Comparison of ENCODE assay signal across 1 cellular context in genomic region chr1:66495490-66495889, GRCh38.
TF ChIP-seq lines count a peak whose summit lies in the region.

No MANE protein-coding gene starts in this region.

TF ChIP-seq in SK-N-SH, 30 proteins besides CTCF, POLR2A, EP300 and RAD21:
- TF ChIP-seq, protein P1, sequence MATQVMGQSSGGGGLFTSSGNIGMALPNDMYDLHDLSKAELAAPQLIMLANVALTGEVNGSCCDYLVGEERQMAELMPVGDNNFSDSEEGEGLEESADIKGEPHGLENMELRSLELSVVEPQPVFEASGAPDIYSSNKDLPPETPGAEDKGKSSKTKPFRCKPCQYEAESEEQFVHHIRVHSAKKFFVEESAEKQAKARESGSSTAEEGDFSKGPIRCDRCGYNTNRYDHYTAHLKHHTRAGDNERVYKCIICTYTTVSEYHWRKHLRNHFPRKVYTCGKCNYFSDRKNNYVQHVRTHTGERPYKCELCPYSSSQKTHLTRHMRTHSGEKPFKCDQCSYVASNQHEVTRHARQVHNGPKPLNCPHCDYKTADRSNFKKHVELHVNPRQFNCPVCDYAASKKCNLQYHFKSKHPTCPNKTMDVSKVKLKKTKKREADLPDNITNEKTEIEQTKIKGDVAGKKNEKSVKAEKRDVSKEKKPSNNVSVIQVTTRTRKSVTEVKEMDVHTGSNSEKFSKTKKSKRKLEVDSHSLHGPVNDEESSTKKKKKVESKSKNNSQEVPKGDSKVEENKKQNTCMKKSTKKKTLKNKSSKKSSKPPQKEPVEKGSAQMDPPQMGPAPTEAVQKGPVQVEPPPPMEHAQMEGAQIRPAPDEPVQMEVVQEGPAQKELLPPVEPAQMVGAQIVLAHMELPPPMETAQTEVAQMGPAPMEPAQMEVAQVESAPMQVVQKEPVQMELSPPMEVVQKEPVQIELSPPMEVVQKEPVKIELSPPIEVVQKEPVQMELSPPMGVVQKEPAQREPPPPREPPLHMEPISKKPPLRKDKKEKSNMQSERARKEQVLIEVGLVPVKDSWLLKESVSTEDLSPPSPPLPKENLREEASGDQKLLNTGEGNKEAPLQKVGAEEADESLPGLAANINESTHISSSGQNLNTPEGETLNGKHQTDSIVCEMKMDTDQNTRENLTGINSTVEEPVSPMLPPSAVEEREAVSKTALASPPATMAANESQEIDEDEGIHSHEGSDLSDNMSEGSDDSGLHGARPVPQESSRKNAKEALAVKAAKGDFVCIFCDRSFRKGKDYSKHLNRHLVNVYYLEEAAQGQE (IDR thresholded peaks at IDR 0.05; ENCODE audit: low read depth, low read length): no peak
- TF ChIP-seq SIN3A (IDR thresholded peaks at IDR 0.05; ENCODE audit: borderline replicate concordance, low read depth, low read length): no peak
- TF ChIP-seq, protein P2, sequence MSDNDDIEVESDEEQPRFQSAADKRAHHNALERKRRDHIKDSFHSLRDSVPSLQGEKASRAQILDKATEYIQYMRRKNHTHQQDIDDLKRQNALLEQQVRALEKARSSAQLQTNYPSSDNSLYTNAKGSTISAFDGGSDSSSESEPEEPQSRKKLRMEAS (IDR thresholded peaks at IDR 0.05; ENCODE audit: low read depth): no peak
- peak; percentile 94 for TF ChIP-seq TCF12 (IDR thresholded peaks at IDR 0.05)
- TF ChIP-seq SMC3 (IDR thresholded peaks at IDR 0.05; ENCODE audit: low read depth, low read length): no peak
- no peak for TF ChIP-seq USF2 (IDR thresholded peaks at IDR 0.05; ENCODE audit: borderline replicate concordance, low read depth, low read length)
- TF ChIP-seq GABPA (IDR thresholded peaks at IDR 0.05; ENCODE audit: low read depth): no peak
- TF ChIP-seq GATA2 (CRISPR knock-in tag; IDR thresholded peaks at IDR 0.05): peak; percentile 34; the same call in 1 of the 2 replicates
- peak; percentile 83 for TF ChIP-seq RCOR1 (IDR thresholded peaks at IDR 0.05; ENCODE audit: low read length)
- TF ChIP-seq, protein P3, sequence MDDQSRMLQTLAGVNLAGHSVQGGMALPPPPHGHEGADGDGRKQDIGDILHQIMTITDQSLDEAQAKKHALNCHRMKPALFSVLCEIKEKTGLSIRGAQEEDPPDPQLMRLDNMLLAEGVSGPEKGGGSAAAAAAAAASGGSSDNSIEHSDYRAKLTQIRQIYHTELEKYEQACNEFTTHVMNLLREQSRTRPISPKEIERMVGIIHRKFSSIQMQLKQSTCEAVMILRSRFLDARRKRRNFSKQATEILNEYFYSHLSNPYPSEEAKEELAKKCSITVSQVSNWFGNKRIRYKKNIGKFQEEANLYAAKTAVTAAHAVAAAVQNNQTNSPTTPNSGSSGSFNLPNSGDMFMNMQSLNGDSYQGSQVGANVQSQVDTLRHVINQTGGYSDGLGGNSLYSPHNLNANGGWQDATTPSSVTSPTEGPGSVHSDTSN (IDR thresholded peaks at IDR 0.05): 0 out of 2 replicates have a peak, but pooled peaks have one; percentile 4
- peak; percentile 77 for TF ChIP-seq CHD2 (IDR thresholded peaks at IDR 0.05; ENCODE audit: low read length, partially characterized antibody)
- no peak for TF ChIP-seq RXRA (IDR thresholded peaks at IDR 0.05; ENCODE audit: borderline replicate concordance, low read depth)
- peak; percentile 83 for TF ChIP-seq POLR2AphosphoS5 (IDR thresholded peaks at IDR 0.05; ENCODE audit: low read depth, low read length)
- TF ChIP-seq MEF2A (IDR thresholded peaks at IDR 0.05; ENCODE audit: borderline replicate concordance, low read depth): no peak
- peak; percentile 87 for TF ChIP-seq FOXJ3 (CRISPR knock-in tag; IDR thresholded peaks at IDR 0.05)
- no peak for TF ChIP-seq ELF1 (IDR thresholded peaks at IDR 0.05)
